In genomic region chr22:33639588-33640254, GRCh38 we compare ENCODE assay signal across 17 cellular contexts.
DNase-seq lines count a peak whose midpoint lies in the region; ATAC-seq and TF ChIP-seq lines count a peak whose summit lies in the region.
"Had no signal": no experiment of that assay in that cellular context is flagged by ENCODE, and none has a peak within 500 bp of the region (broad histone marks: within the 10 kb centered on the region; RNA-seq: fewer than 3 reads in every experiment).

No MANE protein-coding gene starts in this region.

- H3K27ac ChIP-seq in left ventricle myocardium inferior (replicated peaks) (peak overlapping the region; percentile 56), GM23338 (ENCODE audit: low read depth) (no peak overlapping the region)
- H3K27ac ChIP-seq: HL-60 had no signal

- H3K27me3 Mint-ChIP-seq in IgD-negative memory B cell = no peaks in the 10 kb centered on the region
- H3K27me3 Mint-ChIP-seq in GM23338 (ENCODE audit: insufficient read depth, low read depth, poor library complexity) = no peaks in the 10 kb centered on the region
- H3K27me3 Mint-ChIP-seq: B cell; CD4-positive, alpha-beta T cell had no signal

- peaks cover 6 to 24% (median 22%) of the 10 kb centered on the region in 3 donors for H3K4me1 Mint-ChIP-seq in IgD-negative memory B cell
- peaks cover 17% of the 10 kb centered on the region for H3K4me1 Mint-ChIP-seq in GM23338

- no peaks in the 10 kb centered on the region for H3K27me3 ChIP-seq in left ventricle myocardium inferior (ENCODE audit: low read depth)
- no peaks in the 10 kb centered on the region for H3K27me3 ChIP-seq in GM23338 (ENCODE audit: insufficient read depth)

- peak overlapping the region in 2 of 3 donors; percentile 17 to 22 for H3K27ac Mint-ChIP-seq in IgD-negative memory B cell
- no peak overlapping the region for H3K27ac Mint-ChIP-seq in GM23338
- H3K27ac Mint-ChIP-seq: B cell; CD4-positive, alpha-beta T cell had no signal

- peaks cover 16% of the 10 kb centered on the region for H4K20me1 ChIP-seq in GM23338 (replicated peaks; ENCODE audit: insufficient read depth)

- no peaks in the 10 kb centered on the region for H3F3A ChIP-seq in GM23338 (replicated peaks; ENCODE audit: low read depth)

- peaks cover 39% of the 10 kb centered on the region for H3K9me3 ChIP-seq in left ventricle myocardium inferior (replicated peaks)

- H3K4me1 ChIP-seq in left ventricle myocardium inferior (peaks cover 19% of the 10 kb centered on the region), GM23338 (ENCODE audit: insufficient read depth) (peaks cover 12% of the 10 kb centered on the region; the same call in 1 of the 2 replicates)

- H3K4me3 ChIP-seq in left ventricle myocardium inferior (no peak overlapping the region), GM23338 (no peak overlapping the region)

- intact Hi-C loops in Right ventricle myocardium superior (cut with DNase I) = no loop called here
- intact Hi-C loops in left ventricle myocardium inferior (cut with micrococcal nuclease) = no loop called here

- H3K4me3 Mint-ChIP-seq in IgD-negative memory B cell (peak overlapping the region in 1 of 4 donors; percentile 55), GM23338 (no peak overlapping the region)
- H3K4me3 Mint-ChIP-seq: B cell; CD4-positive, alpha-beta T cell had no signal

- DNase-seq in Right ventricle myocardium superior = no peak
- no peak for DNase-seq in left ventricle myocardium inferior
- peak; percentile 77 for DNase-seq in putamen (ENCODE audit: low spot score)
- no peak for DNase-seq in DMS 273 (lab: John Stamatoyannopoulos, UW; ENCODE audit: unreplicated experiment)
- DNase-seq in GM23338 (ENCODE audit: low spot score) = no peak
- no peak for DNase-seq in MV-4-11 (lab: John Stamatoyannopoulos, UW)
- DNase-seq: ACHN; C1 segment of cervical spinal cord; Calu3; CD4-positive, alpha-beta T cell; DMS153; DND-41; GDM1 had no signal

- H3K4me2 ChIP-seq in GM23338 = no peak overlapping the region

- H3K36me3 Mint-ChIP-seq in IgD-negative memory B cell = peaks cover 13% of the 10 kb centered on the region
- H3K36me3 Mint-ChIP-seq in GM23338 (ENCODE audit: low read depth) = peaks cover 54% of the 10 kb centered on the region

- TF ChIP-seq CTCF in left ventricle myocardium inferior (IDR thresholded peaks at IDR 0.05; ENCODE audit: borderline replicate concordance) (no peak), GM23338 (conservative IDR thresholded peaks at IDR 0.05; ENCODE audit: low read depth in 2 of 2) (no peak)

- H3K79me2 ChIP-seq in GM23338 (replicated peaks; ENCODE audit: insufficient read depth) = peaks cover 85% of the 10 kb centered on the region

- ATAC-seq in Right ventricle myocardium superior (ENCODE audit: poor library complexity) (peak; percentile 86), GM23338 (no peak)
- ATAC-seq: HCT116 had no signal

- peaks cover 3% of the 10 kb centered on the region; the same call in 1 of the 2 replicates for H3K9me2 ChIP-seq in GM23338 (ENCODE audit: insufficient read depth)

- H3K9me3 Mint-ChIP-seq in IgD-negative memory B cell (peaks cover 2 to 4% (median 4%) of the 10 kb centered on the region in 3 donors), GM23338 (no peaks in the 10 kb centered on the region; the same call in 2 of the 3 replicates)

- H3K36me3 ChIP-seq in left ventricle myocardium inferior (peaks cover 10% of the 10 kb centered on the region), GM23338 (ENCODE audit: insufficient read depth) (no peaks in the 10 kb centered on the region)

- H2AFZ ChIP-seq in GM23338 = no peak overlapping the region

TF ChIP-seq in GM23338, 12 proteins besides CTCF, POLR2A, EP300 and RAD21:
- TF ChIP-seq ZNF114 (CRISPR knock-in tag; IDR thresholded peaks at IDR 0.05) (no peak), EZH2 (IDR thresholded peaks at IDR 0.05; ENCODE audit: low read depth, unreplicated experiment) (no peak), POLR2AphosphoS5 (IDR thresholded peaks at IDR 0.05; ENCODE audit: low read depth) (no peak), STAT1 (IDR thresholded peaks at IDR 0.05; ENCODE audit: unreplicated experiment) (no peak), ZNF331 (CRISPR knock-in tag; IDR thresholded peaks at IDR 0.05; ENCODE audit: low read depth) (no peak), NANOG (IDR thresholded peaks at IDR 0.05; ENCODE audit: borderline replicate concordance) (no peak), EZH2phosphoT487 (IDR thresholded peaks at IDR 0.05; ENCODE audit: unreplicated experiment) (no peak), CREB1 (CRISPR knock-in tag; IDR thresholded peaks at IDR 0.05; ENCODE audit: low read depth) (no peak)
- TF ChIP-seq, protein P1, sequence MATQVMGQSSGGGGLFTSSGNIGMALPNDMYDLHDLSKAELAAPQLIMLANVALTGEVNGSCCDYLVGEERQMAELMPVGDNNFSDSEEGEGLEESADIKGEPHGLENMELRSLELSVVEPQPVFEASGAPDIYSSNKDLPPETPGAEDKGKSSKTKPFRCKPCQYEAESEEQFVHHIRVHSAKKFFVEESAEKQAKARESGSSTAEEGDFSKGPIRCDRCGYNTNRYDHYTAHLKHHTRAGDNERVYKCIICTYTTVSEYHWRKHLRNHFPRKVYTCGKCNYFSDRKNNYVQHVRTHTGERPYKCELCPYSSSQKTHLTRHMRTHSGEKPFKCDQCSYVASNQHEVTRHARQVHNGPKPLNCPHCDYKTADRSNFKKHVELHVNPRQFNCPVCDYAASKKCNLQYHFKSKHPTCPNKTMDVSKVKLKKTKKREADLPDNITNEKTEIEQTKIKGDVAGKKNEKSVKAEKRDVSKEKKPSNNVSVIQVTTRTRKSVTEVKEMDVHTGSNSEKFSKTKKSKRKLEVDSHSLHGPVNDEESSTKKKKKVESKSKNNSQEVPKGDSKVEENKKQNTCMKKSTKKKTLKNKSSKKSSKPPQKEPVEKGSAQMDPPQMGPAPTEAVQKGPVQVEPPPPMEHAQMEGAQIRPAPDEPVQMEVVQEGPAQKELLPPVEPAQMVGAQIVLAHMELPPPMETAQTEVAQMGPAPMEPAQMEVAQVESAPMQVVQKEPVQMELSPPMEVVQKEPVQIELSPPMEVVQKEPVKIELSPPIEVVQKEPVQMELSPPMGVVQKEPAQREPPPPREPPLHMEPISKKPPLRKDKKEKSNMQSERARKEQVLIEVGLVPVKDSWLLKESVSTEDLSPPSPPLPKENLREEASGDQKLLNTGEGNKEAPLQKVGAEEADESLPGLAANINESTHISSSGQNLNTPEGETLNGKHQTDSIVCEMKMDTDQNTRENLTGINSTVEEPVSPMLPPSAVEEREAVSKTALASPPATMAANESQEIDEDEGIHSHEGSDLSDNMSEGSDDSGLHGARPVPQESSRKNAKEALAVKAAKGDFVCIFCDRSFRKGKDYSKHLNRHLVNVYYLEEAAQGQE (IDR thresholded peaks at IDR 0.05; ENCODE audit: unreplicated experiment) = no peak
